ENCODE assay signal across 1 cellular context in the genomic region with DNA sequence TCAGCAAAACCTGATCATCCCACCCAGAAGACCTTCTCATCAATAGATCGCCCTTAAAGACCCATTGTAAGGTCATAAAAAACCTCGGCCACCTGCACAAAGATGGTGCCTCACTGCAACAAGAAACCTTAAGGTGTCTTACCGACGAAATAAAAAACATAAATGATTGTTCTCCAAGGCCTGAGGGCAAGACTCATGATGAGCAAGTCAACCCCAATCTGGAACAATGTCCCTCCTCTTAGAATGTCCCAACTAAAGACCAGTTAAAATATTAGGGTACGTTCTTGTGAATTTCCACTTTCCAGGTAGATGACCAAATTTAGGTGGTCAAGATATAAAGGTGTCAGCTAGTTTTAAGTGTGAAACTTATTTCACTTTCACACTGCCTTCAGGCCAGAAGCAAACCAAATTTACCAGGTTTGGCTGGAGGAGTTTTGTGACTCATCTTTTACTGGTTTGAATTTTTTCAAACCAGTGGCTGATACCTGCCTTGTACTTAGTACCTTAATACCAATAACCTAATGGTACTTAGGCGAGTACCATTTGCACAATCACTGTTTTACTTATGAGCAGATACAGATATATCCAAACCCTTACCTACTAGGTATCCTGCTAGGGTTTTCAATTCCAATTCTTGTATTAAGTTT.
TF ChIP-seq lines count a peak whose summit lies in the region.

No MANE protein-coding gene starts in this region.

TF ChIP-seq in GM12878, 131 proteins besides CTCF, POLR2A, EP300 and RAD21:
- TF ChIP-seq POLR2AphosphoS5 (IDR thresholded peaks at IDR 0.05; ENCODE audit: low read length) (peak; percentile 31; the same call in 1 of the 2 replicates), MXI1 (IDR thresholded peaks at IDR 0.05; ENCODE audit: low read depth, low read length) (no peak)
